22 cellular contexts compared by ENCODE assay signal in the genomic region with DNA sequence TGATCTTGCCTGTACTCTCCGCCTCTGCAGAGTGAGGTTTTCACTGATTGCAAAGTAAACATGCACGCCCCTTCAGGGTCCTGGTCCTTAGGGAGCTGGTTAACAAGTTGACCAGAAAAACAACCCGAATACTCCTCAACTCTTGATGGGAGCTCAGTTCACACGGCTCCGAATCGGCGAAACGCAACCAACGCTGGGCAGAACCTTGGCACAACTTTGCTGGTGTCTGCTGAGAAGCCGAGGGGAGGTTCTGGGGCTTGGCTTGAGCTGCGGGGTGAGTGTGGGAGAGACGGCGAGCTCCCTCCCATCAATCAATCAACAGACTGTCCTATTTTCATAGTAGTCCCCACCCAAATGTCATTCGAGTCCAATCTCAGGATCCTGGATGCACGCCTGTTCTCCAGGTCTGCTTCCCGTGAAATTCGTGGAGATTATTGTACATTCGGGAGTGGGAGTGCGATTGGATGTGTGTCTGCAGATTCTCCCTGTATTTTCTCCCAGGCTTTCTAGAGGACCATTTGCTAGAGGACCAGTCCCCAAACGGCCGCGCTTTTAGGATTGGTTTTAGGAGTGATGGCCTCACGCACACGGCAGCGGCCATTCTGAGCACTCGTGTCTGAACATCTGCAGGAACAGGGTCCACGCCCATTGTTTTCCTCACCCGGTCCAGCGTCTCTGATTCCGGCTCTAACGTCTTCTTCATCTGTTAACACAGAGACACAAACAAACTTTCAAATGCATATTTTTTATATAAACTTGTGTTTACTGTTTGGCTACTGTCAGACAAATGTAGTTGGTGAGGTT. TPM values are rescaled to one million over a fixed set of nuclear protein-coding genes. Genes with fewer than 3 reads are reported as not detected.
"Had no signal": no experiment of that assay in that cellular context is flagged by ENCODE, and none has a peak within 500 bp of the region (broad histone marks: within the 10 kb centered on the region; RNA-seq: fewer than 3 reads in every experiment).

No MANE protein-coding gene starts in this region.

- H3K27ac Mint-ChIP-seq: activated CD4-positive, alpha-beta T cell treated with anti-CD3 and anti-CD28 coated beads for 36 hours; activated naive CD8-positive, alpha-beta T cell; activated T-helper 1 cell treated with anti-CD3 and anti-CD28 coated beads, Interleukin-12 subunit alpha, Interleukin-12 subunit beta, Interleukin-2, Interleukin-4 antibody, amounts not matched to agents 30 ng/mL and 10 ng/mL and 1 ng/mL, durations not matched to agents 14 hours and 24 hours and 36 hours; endodermal cell; nephron progenitor cell; progenitor cell of endocrine pancreas; stimulated activated naive CD8-positive, alpha-beta T cell treated with anti-CD3 and anti-CD28 coated beads, Interleukin-15, Interleukin-2, amounts not matched to agents 100 ng/mL and 50 ng/mL, for 24 hours; T-helper 2 cell treated with Interferon-gamma antibody and Interleukin-4, amounts not matched to agents 5 μg/mL and 100 μg/mL, for 36 hours; WTC11 had no signal

- H3K4me3 ChIP-seq: cardiac muscle cell, hepatocyte had no signal

- H3K4me1 Mint-ChIP-seq: activated CD4-positive, alpha-beta T cell treated with anti-CD3 and anti-CD28 coated beads for 36 hours; endodermal cell had no signal

- H3K27ac ChIP-seq: cardiac muscle cell, epithelial cell of prostate, hepatocyte had no signal

- H3K27me3 ChIP-seq: hepatocyte had no signal

- ATAC-seq: activated CD4-positive, alpha-beta T cell treated with anti-CD3 and anti-CD28 coated beads for 36 hours; WTC11 had no signal

- H3K4me3 Mint-ChIP-seq: activated CD4-positive, alpha-beta T cell treated with anti-CD3 and anti-CD28 coated beads for 36 hours; activated naive CD8-positive, alpha-beta T cell; activated T-helper 1 cell treated with anti-CD3 and anti-CD28 coated beads, Interleukin-12 subunit alpha, Interleukin-12 subunit beta, Interleukin-2, Interleukin-4 antibody, amounts not matched to agents 30 ng/mL and 10 ng/mL and 1 ng/mL, durations not matched to agents 14 hours and 24 hours and 36 hours; endodermal cell; nephron progenitor cell; stimulated activated naive CD8-positive, alpha-beta T cell treated with anti-CD3 and anti-CD28 coated beads, Interleukin-15, Interleukin-2, amounts not matched to agents 100 ng/mL and 50 ng/mL, for 24 hours; T-helper 2 cell treated with Interferon-gamma antibody and Interleukin-4, amounts not matched to agents 5 μg/mL and 100 μg/mL, for 36 hours; WTC11 had no signal

- H3K9me3 Mint-ChIP-seq: activated T-helper 1 cell treated with anti-CD3 and anti-CD28 coated beads, Interleukin-12 subunit alpha, Interleukin-12 subunit beta, Interleukin-2, Interleukin-4 antibody, amounts not matched to agents 30 ng/mL and 10 ng/mL and 1 ng/mL, durations not matched to agents 14 hours and 24 hours and 36 hours; endodermal cell; nephron progenitor cell; stimulated activated naive CD8-positive, alpha-beta T cell treated with anti-CD3 and anti-CD28 coated beads, Interleukin-15, Interleukin-2, amounts not matched to agents 100 ng/mL and 50 ng/mL, for 24 hours; T-helper 2 cell treated with Interferon-gamma antibody and Interleukin-4, amounts not matched to agents 5 μg/mL and 100 μg/mL, for 36 hours; WTC11 had no signal

- H3K27me3 Mint-ChIP-seq: activated CD4-positive, alpha-beta T cell treated with anti-CD3 and anti-CD28 coated beads for 36 hours; activated naive CD8-positive, alpha-beta T cell; progenitor cell of endocrine pancreas; stimulated activated naive CD8-positive, alpha-beta T cell treated with anti-CD3 and anti-CD28 coated beads, Interleukin-15, Interleukin-2, amounts not matched to agents 100 ng/mL and 50 ng/mL, for 24 hours had no signal

- H3K36me3 ChIP-seq: cardiac muscle cell had no signal

- DNase-seq: activated CD4-positive, alpha-beta T cell treated with anti-CD3 and anti-CD28 coated beads for 36 hours; activated CD4-positive, alpha-beta T cell treated with anti-CD3 and anti-CD28 coated beads, Interleukin-2, amount 50 U/mL, for 48 hours; activated gamma-delta T cell treated with Interleukin-2 at 50 U/mL for 16 hours; activated T-cell treated with anti-CD3 and anti-CD28 coated beads for 4 hours; amniotic stem cell; endodermal cell; foreskin fibroblast; mammary epithelial cell; nephron progenitor cell; occipital lobe; trophoblast cell had no signal

- H3K36me3 Mint-ChIP-seq: activated naive CD8-positive, alpha-beta T cell; WTC11 had no signal

RNA-seq across cellular contexts. Expression of gene F7, which starts 51.6 kb away (rescaled TPM):
- total RNA-seq: activated T-helper 1 cell treated with anti-CD3 and anti-CD28 coated beads, Interleukin-12 subunit alpha, Interleukin-12 subunit beta, Interleukin-2, Interleukin-4 antibody, amounts not matched to agents 30 ng/mL and 10 ng/mL and 1 ng/mL, durations not matched to agents 14 hours and 24 hours and 36 hours; glomerular endothelial cell; mammary epithelial cell; myocyte had no signal
